In genomic region chr4:93670434-93670833, GRCh38 we compare ENCODE assay signal across 30 cellular contexts.
"Had no signal": no experiment of that assay in that cellular context is flagged by ENCODE, and none has a peak within 500 bp of the region (broad histone marks: within the 10 kb centered on the region; RNA-seq: fewer than 3 reads in every experiment).

No MANE protein-coding gene starts in this region.

- H3K9me3 ChIP-seq: adrenal gland, body of pancreas had no signal

- H3K4me1 ChIP-seq: adrenal gland, body of pancreas had no signal

- H3K9me3 Mint-ChIP-seq: activated CD4-positive, alpha-beta T cell treated with anti-CD3 and anti-CD28 coated beads, Interleukin-2, amount 10 ng/mL, durations not matched to agents 24 days and 14 days; activated naive CD4-positive, alpha-beta T cell treated with anti-CD3 and anti-CD28 coated beads, Interleukin-2, amount 50 U/mL, for 24 hours; activated T-helper 2 cell treated with anti-CD3 and anti-CD28 coated beads, Interferon-gamma antibody, Interleukin-2, Interleukin-4, amounts not matched to agents 10 μg/mL and 5 μg/mL and 100 μg/mL, durations not matched to agents 14 hours and 24 hours and 36 hours; T-helper 1 cell treated with Interleukin-12 subunit alpha and Interleukin-12 subunit beta and Interleukin-4 antibody, amounts not matched to agents 30 μg/mL and 1 μg/mL, for 36 hours had no signal

- H3K27me3 ChIP-seq: adrenal gland, body of pancreas had no signal

- H3K4me1 Mint-ChIP-seq: activated CD4-positive, alpha-beta T cell treated with anti-CD3 and anti-CD28 coated beads for 36 hours; activated CD4-positive, alpha-beta T cell treated with anti-CD3 and anti-CD28 coated beads, Interleukin-2, amount 10 ng/mL, durations not matched to agents 24 days and 14 days; activated naive CD4-positive, alpha-beta T cell treated with anti-CD3 and anti-CD28 coated beads, Interleukin-2, amount 50 U/mL, for 24 hours; activated naive CD8-positive, alpha-beta T cell treated with anti-CD3 and anti-CD28 coated beads for 36 hours; activated naive CD8-positive, alpha-beta T cell treated with anti-CD3 and anti-CD28 coated beads, Interleukin-2, amount 50 U/mL, for 24 hours had no signal

- H3K4me3 ChIP-seq: adrenal gland, body of pancreas had no signal

- H3K36me3 Mint-ChIP-seq: activated naive CD4-positive, alpha-beta T cell treated with anti-CD3 and anti-CD28 coated beads, Interleukin-2, amount 50 U/mL, for 24 hours; activated naive CD8-positive, alpha-beta T cell treated with anti-CD3 and anti-CD28 coated beads for 36 hours had no signal

- FAIRE-seq: colon, frontal cortex had no signal

- ATAC-seq: activated CD4-positive, alpha-beta T cell treated with anti-CD3 and anti-CD28 coated beads for 36 hours; activated CD8-positive, alpha-beta T cell treated with anti-CD3 and anti-CD28 coated beads for 36 hours; activated naive CD8-positive, alpha-beta T cell treated with anti-CD3 and anti-CD28 coated beads, Interleukin-2, amount 50 U/mL, for 24 hours; activated T-cell treated with anti-CD3 and anti-CD28 coated beads, Interleukin-2, amount 50 U/mL, for 4 hours; body of pancreas; esophagus mucosa had no signal

- H3K27me3 Mint-ChIP-seq: activated CD4-positive, alpha-beta T cell treated with anti-CD3 and anti-CD28 coated beads for 36 hours; activated CD4-positive, alpha-beta T cell treated with anti-CD3 and anti-CD28 coated beads, Interleukin-2, amount 10 ng/mL, durations not matched to agents 24 days and 14 days; activated CD8-positive, alpha-beta T cell treated with anti-CD3 and anti-CD28 coated beads for 36 hours; activated naive CD4-positive, alpha-beta T cell treated with anti-CD3 and anti-CD28 coated beads, Interleukin-2, amount 50 U/mL, for 24 hours; activated naive CD8-positive, alpha-beta T cell treated with anti-CD3 and anti-CD28 coated beads, Interleukin-2, amount 50 U/mL, for 24 hours had no signal

- H3K4me3 Mint-ChIP-seq: activated CD4-positive, alpha-beta T cell treated with anti-CD3 and anti-CD28 coated beads for 36 hours; activated CD4-positive, alpha-beta T cell treated with anti-CD3 and anti-CD28 coated beads, Interleukin-2, amount 10 ng/mL, durations not matched to agents 24 days and 14 days; activated CD8-positive, alpha-beta T cell treated with anti-CD3 and anti-CD28 coated beads for 36 hours; activated naive CD4-positive, alpha-beta T cell treated with anti-CD3 and anti-CD28 coated beads for 36 hours; activated naive CD4-positive, alpha-beta T cell treated with anti-CD3 and anti-CD28 coated beads, Interleukin-2, amount 50 U/mL, for 24 hours; activated naive CD8-positive, alpha-beta T cell treated with anti-CD3 and anti-CD28 coated beads for 36 hours; activated naive CD8-positive, alpha-beta T cell treated with anti-CD3 and anti-CD28 coated beads, Interleukin-2, amount 50 U/mL, for 24 hours; activated T-cell treated with anti-CD3 and anti-CD28 coated beads, Interleukin-2, amount 50 U/mL, for 4 hours; T-helper 1 cell treated with Interleukin-12 subunit alpha and Interleukin-12 subunit beta and Interleukin-4 antibody, amounts not matched to agents 30 μg/mL and 1 μg/mL, for 36 hours had no signal

- H3K27ac ChIP-seq: adrenal gland, body of pancreas, WERI-Rb-1 had no signal

- DNase-seq: activated CD4-positive, alpha-beta T cell treated with anti-CD3 and anti-CD28 coated beads for 36 hours; activated CD4-positive, alpha-beta T cell treated with anti-CD3 and anti-CD28 coated beads, Interleukin-2, amount 10 ng/mL, durations not matched to agents 24 days and 14 days; activated CD4-positive, alpha-beta T cell treated with anti-CD3 and anti-CD28 coated beads, Interleukin-2, amount 50 U/mL, for 4 hours; activated CD4-positive, CD25-positive, alpha-beta regulatory T cell; activated CD4-positive, CD25-positive, alpha-beta regulatory T cell treated with anti-CD3 and anti-CD28 coated beads, Interleukin-2, amount 50 U/mL, for 72 hours; activated CD8-positive, alpha-beta memory T cell treated with anti-CD3 and anti-CD28 coated beads for 24 hours; activated CD8-positive, alpha-beta T cell treated with anti-CD3 and anti-CD28 coated beads for 36 hours; activated effector memory CD4-positive, alpha-beta T cell treated with anti-CD3 and anti-CD28 coated beads, Interleukin-2, amount 50 U/mL, for 16 hours; activated naive CD4-positive, alpha-beta T cell treated with anti-CD3 and anti-CD28 coated beads for 36 hours; activated naive CD8-positive, alpha-beta T cell treated with anti-CD3 and anti-CD28 coated beads for 36 hours; activated naive CD8-positive, alpha-beta T cell treated with anti-CD3 and anti-CD28 coated beads, Interleukin-2, amount 50 U/mL, for 24 hours; activated T-cell treated with anti-CD3 and anti-CD28 coated beads, Interleukin-2, amount 50 U/mL, for 4 hours; adrenal gland; amygdala; aorta; body of pancreas; caudate nucleus; cortex of kidney; dermis blood vessel endothelial cell; effector CD8-positive, alpha-beta T cell; foreskin fibroblast; head of caudate nucleus; T-helper 9 cell; WERI-Rb-1 had no signal

- H3K36me3 ChIP-seq: adrenal gland, WERI-Rb-1 had no signal

- H3K27ac Mint-ChIP-seq: activated CD4-positive, alpha-beta T cell treated with anti-CD3 and anti-CD28 coated beads for 36 hours; activated CD4-positive, alpha-beta T cell treated with anti-CD3 and anti-CD28 coated beads, Interleukin-2, amount 10 ng/mL, durations not matched to agents 24 days and 14 days; activated CD8-positive, alpha-beta T cell treated with anti-CD3 and anti-CD28 coated beads for 36 hours; activated naive CD4-positive, alpha-beta T cell treated with anti-CD3 and anti-CD28 coated beads for 36 hours; activated naive CD4-positive, alpha-beta T cell treated with anti-CD3 and anti-CD28 coated beads, Interleukin-2, amount 50 U/mL, for 24 hours; activated naive CD8-positive, alpha-beta T cell treated with anti-CD3 and anti-CD28 coated beads for 36 hours; activated naive CD8-positive, alpha-beta T cell treated with anti-CD3 and anti-CD28 coated beads, Interleukin-2, amount 50 U/mL, for 24 hours; activated T-helper 2 cell treated with anti-CD3 and anti-CD28 coated beads, Interferon-gamma antibody, Interleukin-2, Interleukin-4, amounts not matched to agents 10 μg/mL and 5 μg/mL and 100 μg/mL, durations not matched to agents 14 hours and 24 hours and 36 hours; T-helper 1 cell treated with Interleukin-12 subunit alpha and Interleukin-12 subunit beta and Interleukin-4 antibody, amounts not matched to agents 30 μg/mL and 1 μg/mL, for 36 hours had no signal
